15 cellular contexts compared by ENCODE assay signal in genomic region chr15:68888419-68888818, GRCh38. TPM values are rescaled to one million over a fixed set of nuclear protein-coding genes. Genes with fewer than 3 reads are reported as not detected.
DNase-seq lines count a peak whose midpoint lies in the region; ATAC-seq lines count a peak whose summit lies in the region.
"Had no signal": no experiment of that assay in that cellular context is flagged by ENCODE, and none has a peak within 500 bp of the region (broad histone marks: within the 10 kb centered on the region; RNA-seq: fewer than 3 reads in every experiment).

No MANE protein-coding gene starts in this region.

- intact Hi-C loops in activated CD4-positive, alpha-beta memory T cell treated with anti-CD3 and anti-CD28 coated beads for 36 hours (cut with micrococcal nuclease): no loop called here

- CTCF ChIA-PET in activated naive CD4-positive, alpha-beta T cell treated with anti-CD3 and anti-CD28 coated beads, Interleukin-2, amount 10 ng/mL, durations not matched to agents 7 days and 5 days (lab: Charles Lee): interaction anchor here (0.9 to 1.2 kb wide), 3 partner anchors 12 to 131 kb away, joined by 3 to 4 read pairs (median 3); no protein-coding TSS in a partner anchor
- CTCF ChIA-PET in activated CD4-positive, alpha-beta memory T cell treated with anti-CD3 and anti-CD28 coated beads for 36 hours (lab: Charles Lee): interaction anchor here (1.0 to 1.1 kb wide), 2 partner anchors 13 to 36 kb away, joined by 3 read pairs; no protein-coding TSS in a partner anchor

- peak; percentile 74 to 82 for ATAC-seq in stimulated activated naive B cell treated with anti-CD40 and anti-IgM and Interleukin-4, amounts not matched to agents 10 μg/mL and 1 μg/mL and 100 μg/mL, for 72 hours (replicated peaks)
- ATAC-seq: heart right ventricle, lower lobe of right lung had no signal

- no peaks in the 10 kb centered on the region for H3K36me3 Mint-ChIP-seq in activated naive CD4-positive, alpha-beta T cell treated with anti-CD3 and anti-CD28 coated beads, Interleukin-2, amount 10 ng/mL, durations not matched to agents 7 days and 5 days
- no peaks in the 10 kb centered on the region for H3K36me3 Mint-ChIP-seq in activated CD4-positive, alpha-beta memory T cell treated with anti-CD3 and anti-CD28 coated beads for 36 hours
- H3K36me3 Mint-ChIP-seq in stimulated activated naive B cell treated with anti-CD40 and anti-IgM and Interleukin-4, amounts not matched to agents 10 μg/mL and 1 μg/mL and 100 μg/mL, for 72 hours: no peaks in the 10 kb centered on the region

- peaks cover 9% of the 10 kb centered on the region for H3K27me3 Mint-ChIP-seq in activated naive CD4-positive, alpha-beta T cell treated with anti-CD3 and anti-CD28 coated beads, Interleukin-2, amount 10 ng/mL, durations not matched to agents 7 days and 5 days
- H3K27me3 Mint-ChIP-seq in activated CD4-positive, alpha-beta memory T cell treated with anti-CD3 and anti-CD28 coated beads for 36 hours: peaks cover 3% of the 10 kb centered on the region
- peaks cover 11 to 15% of the 10 kb centered on the region in 2 donors for H3K27me3 Mint-ChIP-seq in stimulated activated naive B cell treated with anti-CD40 and anti-IgM and Interleukin-4, amounts not matched to agents 10 μg/mL and 1 μg/mL and 100 μg/mL, for 72 hours

- H3K4me3 Mint-ChIP-seq in activated naive CD4-positive, alpha-beta T cell treated with anti-CD3 and anti-CD28 coated beads, Interleukin-2, amount 10 ng/mL, durations not matched to agents 7 days and 5 days: peak overlapping the region; percentile 8
- H3K4me3 Mint-ChIP-seq in activated CD4-positive, alpha-beta memory T cell treated with anti-CD3 and anti-CD28 coated beads for 36 hours: peak overlapping the region; percentile 57
- peak overlapping the region; percentile 81 to 82 for H3K4me3 Mint-ChIP-seq in stimulated activated naive B cell treated with anti-CD40 and anti-IgM and Interleukin-4, amounts not matched to agents 10 μg/mL and 1 μg/mL and 100 μg/mL, for 72 hours

- no peaks in the 10 kb centered on the region for H3K9me3 Mint-ChIP-seq in activated naive CD4-positive, alpha-beta T cell treated with anti-CD3 and anti-CD28 coated beads, Interleukin-2, amount 10 ng/mL, durations not matched to agents 7 days and 5 days
- no peaks in the 10 kb centered on the region for H3K9me3 Mint-ChIP-seq in activated CD4-positive, alpha-beta memory T cell treated with anti-CD3 and anti-CD28 coated beads for 36 hours
- no peaks in the 10 kb centered on the region for H3K9me3 Mint-ChIP-seq in stimulated activated naive B cell treated with anti-CD40 and anti-IgM and Interleukin-4, amounts not matched to agents 10 μg/mL and 1 μg/mL and 100 μg/mL, for 72 hours

- H3K27ac Mint-ChIP-seq in activated naive CD4-positive, alpha-beta T cell treated with anti-CD3 and anti-CD28 coated beads, Interleukin-2, amount 10 ng/mL, durations not matched to agents 7 days and 5 days: no peak overlapping the region
- no peak overlapping the region for H3K27ac Mint-ChIP-seq in activated CD4-positive, alpha-beta memory T cell treated with anti-CD3 and anti-CD28 coated beads for 36 hours
- H3K27ac Mint-ChIP-seq in stimulated activated naive B cell treated with anti-CD40 and anti-IgM and Interleukin-4, amounts not matched to agents 10 μg/mL and 1 μg/mL and 100 μg/mL, for 72 hours: no peak overlapping the region

- POLR2A ChIA-PET in activated CD4-positive, alpha-beta memory T cell treated with anti-CD3 and anti-CD28 coated beads for 36 hours (lab: Charles Lee): interaction anchor here (1.1 kb wide), 1 partner anchor 17 kb away, joined by 3 read pairs; no protein-coding TSS in a partner anchor

- no peak for DNase-seq in activated naive CD4-positive, alpha-beta T cell treated with anti-CD3 and anti-CD28 coated beads, Interleukin-2, amount 10 ng/mL, durations not matched to agents 7 days and 5 days
- no peak for DNase-seq in activated naive CD4-positive, alpha-beta T cell treated with Interleukin-2 at 50 U/mL for 16 hours
- peak; percentile 19 for DNase-seq in activated CD4-positive, alpha-beta memory T cell treated with anti-CD3 and anti-CD28 coated beads for 36 hours
- peak; percentile 12 for DNase-seq in germinal center (ENCODE audit: low spot score)
- no peak for DNase-seq in stimulated activated naive B cell treated with anti-CD40 and anti-IgM and Interleukin-4, amounts not matched to agents 10 μg/mL and 1 μg/mL and 100 μg/mL, for 72 hours
- DNase-seq in Ammon's horn (ENCODE audit: low spot score): no peak
- DNase-seq in midbrain (lab: John Stamatoyannopoulos, UW): no peak
- no peak for DNase-seq in GM19240 (ENCODE audit: insufficient read length, low spot score)
- DNase-seq: DND-41, heart right ventricle, lower lobe of right lung, NCI-H1417, NCI-H524, ovary had no signal

- no peaks in the 10 kb centered on the region for H3K4me1 Mint-ChIP-seq in activated naive CD4-positive, alpha-beta T cell treated with anti-CD3 and anti-CD28 coated beads, Interleukin-2, amount 10 ng/mL, durations not matched to agents 7 days and 5 days
- peaks cover 2% of the 10 kb centered on the region for H3K4me1 Mint-ChIP-seq in activated CD4-positive, alpha-beta memory T cell treated with anti-CD3 and anti-CD28 coated beads for 36 hours (ENCODE audit: low read depth)
- peaks cover 0 to 2% of the 10 kb centered on the region in 2 donors for H3K4me1 Mint-ChIP-seq in stimulated activated naive B cell treated with anti-CD40 and anti-IgM and Interleukin-4, amounts not matched to agents 10 μg/mL and 1 μg/mL and 100 μg/mL, for 72 hours

RNA-seq across cellular contexts. Expression of gene SPESP1, which starts 41.9 kb away (rescaled TPM):
- total RNA-seq in activated CD4-positive, alpha-beta memory T cell treated with anti-CD3 and anti-CD28 coated beads for 36 hours: 1 to 10 TPM; 1.5 TPM
- total RNA-seq: smooth muscle cell had no signal

Comparison
In these comparisons a context has a peak if more than half of its experiments do, and no peak if none do; other contexts are left out.
1. DNase-seq: peak in activated CD4-positive, alpha-beta memory T cell treated with anti-CD3 and anti-CD28 coated beads for 36 hours (single experiment) and germinal center (single experiment); none in activated naive CD4-positive, alpha-beta T cell treated with anti-CD3 and anti-CD28 coated beads, Interleukin-2, amount 10 ng/mL, durations not matched to agents 7 days and 5 days (single experiment), activated naive CD4-positive, alpha-beta T cell treated with Interleukin-2 at 50 U/mL for 16 hours (single experiment), stimulated activated naive B cell treated with anti-CD40 and anti-IgM and Interleukin-4, amounts not matched to agents 10 μg/mL and 1 μg/mL and 100 μg/mL, for 72 hours (single experiment), Ammon's horn (single experiment), midbrain (single experiment) and GM19240 (single experiment).
2. H3K4me3 Mint-ChIP-seq: peak in every context shown above with its lines; median percentile 82 in stimulated activated naive B cell treated with anti-CD40 and anti-IgM and Interleukin-4, amounts not matched to agents 10 μg/mL and 1 μg/mL and 100 μg/mL, for 72 hours; 57 in activated CD4-positive, alpha-beta memory T cell treated with anti-CD3 and anti-CD28 coated beads for 36 hours; 8 in activated naive CD4-positive, alpha-beta T cell treated with anti-CD3 and anti-CD28 coated beads, Interleukin-2, amount 10 ng/mL, durations not matched to agents 7 days and 5 days.